Comparison of ENCODE assay signal across 9 cellular contexts in genomic region chrX:96684339-96685204, GRCh38. TPM values are rescaled to one million over a fixed set of nuclear protein-coding genes. Genes with fewer than 3 reads are reported as not detected.
A peak's percentile ranks its signal among the peaks of the same experiment; 100 is the strongest.
DNase-seq lines count a peak whose midpoint lies in the region; ATAC-seq, FAIRE-seq and TF ChIP-seq lines count a peak whose summit lies in the region.
"Had no signal": no experiment of that assay in that cellular context is flagged by ENCODE, and none has a peak within 500 bp of the region (broad histone marks: within the 10 kb centered on the region; RNA-seq: fewer than 3 reads in every experiment).

Gene DIAPH2 (plus strand): TSS chrX:96684842.

- H3K36me3 Mint-ChIP-seq in neural crest cell (ENCODE audit: low read depth), result no peaks in the 10 kb centered on the region

- DNase-seq in BJ (ENCODE audit: low read depth) (peak; percentile 19), GM19239 (ENCODE audit: insufficient read length, low spot score) (peak; percentile 19), Peyer's patch (peak; percentile 82 to 93 (median 85)), fibroblast of villous mesenchyme (ENCODE audit: low read depth) (peak; percentile 76), neural crest cell (ENCODE audit: low read depth, low spot score) (peak; percentile 57)
- DNase-seq in activated effector memory CD4-positive, alpha-beta T cell treated with Interleukin-2 at 50 U/mL for 16 hours, result peak; percentile 65
- DNase-seq in stimulated activated naive CD8-positive, alpha-beta T cell treated with anti-CD3 and anti-CD28 coated beads, Interleukin-15, amount 100 ng/mL, for 72 hours, result peak; percentile 72 to 82

- peaks cover 20% of the 10 kb centered on the region for H3K4me1 Mint-ChIP-seq in neural crest cell
- H3K4me1 Mint-ChIP-seq in stimulated activated naive CD8-positive, alpha-beta T cell treated with anti-CD3 and anti-CD28 coated beads, Interleukin-15, amount 100 ng/mL, for 72 hours, result peaks cover 22% of the 10 kb centered on the region

- H3K36me3 ChIP-seq in BJ (ENCODE audit: control insufficient read depth, insufficient read depth, low read length), result no peaks in the 10 kb centered on the region
- H3K36me3 ChIP-seq in Peyer's patch, result no peaks in the 10 kb centered on the region

- POLR2A ChIA-PET in BJ (lab: Charles Lee), result interaction anchor here (0.6 kb wide), 1 partner anchor 8 kb away, joined by 6 read pairs; no protein-coding TSS in a partner anchor

- peak within 1 kb of the TSS; percentile 87 for H3K27ac Mint-ChIP-seq in neural crest cell (ENCODE audit: unreplicated experiment)
- H3K27ac Mint-ChIP-seq in stimulated activated naive CD8-positive, alpha-beta T cell treated with anti-CD3 and anti-CD28 coated beads, Interleukin-15, amount 100 ng/mL, for 72 hours, result peak within 1 kb of the TSS; percentile 97 to 98

- ATAC-seq in HG03439 (IDR thresholded peaks at IDR 0.05; ENCODE audit: unreplicated experiment), result peak; percentile 88
- peak; percentile 92 for ATAC-seq in stimulated activated naive CD8-positive, alpha-beta T cell treated with anti-CD3 and anti-CD28 coated beads, Interleukin-15, amount 100 ng/mL, for 72 hours

- H3K4me1 ChIP-seq in Peyer's patch, result no peaks in the 10 kb centered on the region

- H3K27me3 Mint-ChIP-seq in neural crest cell (ENCODE audit: low read depth), result no peaks in the 10 kb centered on the region
- H3K27me3 Mint-ChIP-seq in stimulated activated naive CD8-positive, alpha-beta T cell treated with anti-CD3 and anti-CD28 coated beads, Interleukin-15, amount 100 ng/mL, for 72 hours, result no peaks in the 10 kb centered on the region

- H3K4me3 ChIP-seq in BJ (ENCODE audit: low read depth, low read length), result peak within 1 kb of the TSS; percentile 72
- H3K4me3 ChIP-seq in Peyer's patch, result peak within 1 kb of the TSS; percentile 49 to 89 (median 69)
- peak within 1 kb of the TSS; percentile 75 for H3K4me3 ChIP-seq in fibroblast of villous mesenchyme (ENCODE audit: low read depth, low read length)

- peak within 1 kb of the TSS; percentile 99 for H3K4me3 Mint-ChIP-seq in neural crest cell
- peak within 1 kb of the TSS; percentile 97 to 99 for H3K4me3 Mint-ChIP-seq in stimulated activated naive CD8-positive, alpha-beta T cell treated with anti-CD3 and anti-CD28 coated beads, Interleukin-15, amount 100 ng/mL, for 72 hours

- CTCF ChIA-PET in BJ (lab: Yijun Ruan, JAX), result no interaction called here

- H3K9me3 ChIP-seq in Peyer's patch, result no peaks in the 10 kb centered on the region

- peak; percentile 98 for FAIRE-seq in GM19239 (lab: Jason Lieb, UNC)
- FAIRE-seq: colon had no signal

- peak within 1 kb of the TSS; percentile 68 to 88 (median 82) for H3K27ac ChIP-seq in Peyer's patch

- H3K27me3 ChIP-seq in BJ (ENCODE audit: control insufficient read depth, insufficient read depth, low read length) (no peaks in the 10 kb centered on the region), Peyer's patch (no peaks in the 10 kb centered on the region)

- TF ChIP-seq CTCF in BJ (IDR thresholded peaks at IDR 0.05; ENCODE audit: insufficient read depth, low read depth, low read length) (peak; percentile 29; the same call in 1 of the 2 replicates), Peyer's patch (IDR thresholded peaks at IDR 0.05) (peak in 3 of 6 experiments; percentile 45), fibroblast of villous mesenchyme (IDR thresholded peaks at IDR 0.05; ENCODE audit: insufficient read depth, low read depth, low read length) (no peak), neural crest cell (conservative IDR thresholded peaks at IDR 0.05) (peak; percentile 37)

- peak; percentile 39 to 43 for TF ChIP-seq POLR2A in Peyer's patch (IDR thresholded peaks at IDR 0.05)

- H3K9me3 Mint-ChIP-seq in neural crest cell, result no peaks in the 10 kb centered on the region
- no peaks in the 10 kb centered on the region for H3K9me3 Mint-ChIP-seq in stimulated activated naive CD8-positive, alpha-beta T cell treated with anti-CD3 and anti-CD28 coated beads, Interleukin-15, amount 100 ng/mL, for 72 hours

RNA-seq across cellular contexts. Expression of gene DIAPH2, which starts in this region (rescaled TPM):
- polyA plus RNA-seq in BJ (2011; rRNA removed), result 3.1 and 5.9 TPM in 2 replicates
- polyA minus RNA-seq in BJ (2011; rRNA and poly(A)+ RNA removed), result 8.1 and 8.8 TPM in 2 replicates
- 100 to 1,000 TPM in 1 of 4 donors, 10 to 100 TPM in 3; 15.1 to 114 (median 33.0) TPM for total RNA-seq in Peyer's patch
- total RNA-seq in fibroblast of villous mesenchyme, result 15.5 and 20.3 TPM in 2 replicates
- total RNA-seq in neural crest cell, result 8.4 and 9.0 TPM in 2 replicates

Comparison
In these comparisons a context has a peak if more than half of its experiments do, and no peak if none do; other contexts are left out.
1. Peak in every context shown above with its lines: DNase-seq, ATAC-seq, H3K4me3 ChIP-seq and H3K27ac ChIP-seq.
2. DNase-seq: peak in every context shown above with its lines; median percentile 85 in Peyer's patch; 77 in stimulated activated naive CD8-positive, alpha-beta T cell treated with anti-CD3 and anti-CD28 coated beads, Interleukin-15, amount 100 ng/mL, for 72 hours; 76 in fibroblast of villous mesenchyme; 65 in activated effector memory CD4-positive, alpha-beta T cell treated with Interleukin-2 at 50 U/mL for 16 hours; 57 in neural crest cell; 19 in BJ; 19 in GM19239.